11 cellular contexts compared by ENCODE assay signal in genomic region chr11:133967599-133968238, GRCh38. TPM values are rescaled to one million over a fixed set of nuclear protein-coding genes. Genes with fewer than 3 reads are reported as not detected.
DNase-seq lines count a peak whose midpoint lies in the region; ATAC-seq, FAIRE-seq and TF ChIP-seq lines count a peak whose summit lies in the region.
"Had no signal": no experiment of that assay in that cellular context is flagged by ENCODE, and none has a peak within 500 bp of the region (broad histone marks: within the 10 kb centered on the region; RNA-seq: fewer than 3 reads in every experiment).

No MANE protein-coding gene starts in this region.

- H3K9me3 ChIP-seq in A673 (ENCODE audit: low read depth, low read length, poor library complexity, severe bottlenecking) = no peaks in the 10 kb centered on the region
- no peaks in the 10 kb centered on the region for H3K9me3 ChIP-seq in naive thymus-derived CD4-positive, alpha-beta T cell (ENCODE audit: control insufficient read depth in 2 of 3, low read length in 3 of 3)
- no peaks in the 10 kb centered on the region for H3K9me3 ChIP-seq in BE2C

- H3K36me3 ChIP-seq in A673 (ENCODE audit: insufficient read depth, low read length, poor library complexity, severe bottlenecking) (no peaks in the 10 kb centered on the region), BE2C (no peaks in the 10 kb centered on the region)
- no peaks in the 10 kb centered on the region for H3K36me3 ChIP-seq in naive thymus-derived CD4-positive, alpha-beta T cell (ENCODE audit: control insufficient read depth in 2 of 3, insufficient read depth in 3 of 3, low read length in 3 of 3)

- H3K27me3 Mint-ChIP-seq in activated T-helper 17 cell treated with anti-CD3 and anti-CD28 coated beads, Interleukin-2, amount 50 U/mL, for 72 hours = peaks cover 17% of the 10 kb centered on the region
- H3K27me3 Mint-ChIP-seq in naive thymus-derived CD4-positive, alpha-beta T cell = peaks cover 0 to 47% (median 5%) of the 10 kb centered on the region in 5 donors

- H3K4me1 Mint-ChIP-seq in activated T-helper 17 cell treated with anti-CD3 and anti-CD28 coated beads, Interleukin-2, amount 50 U/mL, for 72 hours = peaks cover 7% of the 10 kb centered on the region
- peaks cover 5 to 18% (median 13%) of the 10 kb centered on the region in 7 donors for H3K4me1 Mint-ChIP-seq in naive thymus-derived CD4-positive, alpha-beta T cell

- CTCF ChIA-PET in A673 (lab: Charles Lee) = no interaction called here
- CTCF ChIA-PET in naive thymus-derived CD4-positive, alpha-beta T cell (lab: Charles Lee) = interaction anchor here (1.0 to 1.4 kb wide), 3 partner anchors 19 to 69 kb away, joined by 4 read pairs; no protein-coding TSS in a partner anchor

- H3K27ac ChIP-seq in A673 (ENCODE audit: low read depth, low read length, poor library complexity, severe bottlenecking) = no peak overlapping the region
- peak overlapping the region; percentile 36 for H3K27ac ChIP-seq in naive thymus-derived CD4-positive, alpha-beta T cell (ENCODE audit: low read depth, low read length)
- H3K27ac ChIP-seq: C4-2B, HL-60 had no signal

- peak; percentile 4 for ATAC-seq in activated T-helper 17 cell treated with anti-CD3 and anti-CD28 coated beads, Interleukin-2, amount 50 U/mL, for 72 hours (replicated peaks)
- peak; percentile 7 for ATAC-seq in naive thymus-derived CD4-positive, alpha-beta T cell
- ATAC-seq in HG02840 (IDR thresholded peaks at IDR 0.05; ENCODE audit: low FRiP score, unreplicated experiment) = no peak
- no peak for ATAC-seq in HG03139 (IDR thresholded peaks at IDR 0.05; ENCODE audit: unreplicated experiment)

- H3K4me1 ChIP-seq in A673 (ENCODE audit: insufficient read depth, low read length, poor library complexity, severe bottlenecking) (no peaks in the 10 kb centered on the region), BE2C (peaks cover 7% of the 10 kb centered on the region)
- H3K4me1 ChIP-seq in naive thymus-derived CD4-positive, alpha-beta T cell (ENCODE audit: control insufficient read depth in 2 of 2, insufficient read depth in 2 of 2, low read length in 2 of 2) = no peaks in the 10 kb centered on the region

- H3K4me3 ChIP-seq in A673 (ENCODE audit: low read depth, low read length, poor library complexity, severe bottlenecking) = peak overlapping the region; percentile 25
- peak overlapping the region; percentile 59 for H3K4me3 ChIP-seq in naive thymus-derived CD4-positive, alpha-beta T cell (ENCODE audit: low read length)
- H3K4me3 ChIP-seq in BE2C (ENCODE audit: low read depth, low read length) = no peak overlapping the region

- H3K4me3 Mint-ChIP-seq in activated T-helper 17 cell treated with anti-CD3 and anti-CD28 coated beads, Interleukin-2, amount 50 U/mL, for 72 hours = peak overlapping the region; percentile 80
- peak overlapping the region; percentile 81 to 93 (median 88) for H3K4me3 Mint-ChIP-seq in naive thymus-derived CD4-positive, alpha-beta T cell

- POLR2A ChIA-PET in A673 (lab: Charles Lee; ENCODE audit: low non-redundant PET) = no interaction called here
- POLR2A ChIA-PET in naive thymus-derived CD4-positive, alpha-beta T cell (lab: Charles Lee) = interaction anchor here (1.0 kb wide), 1 partner anchor 70 kb away, joined by 3 read pairs; no protein-coding TSS in a partner anchor

- intact Hi-C loops in A673 (cut with micrococcal nuclease; ENCODE audit: unreplicated experiment) = loop anchor here (1.0 kb wide), 1 partner anchor 172 kb away; no protein-coding TSS in a partner anchor
- intact Hi-C loops in naive thymus-derived CD4-positive, alpha-beta T cell (cut with micrococcal nuclease) = loop anchor here (1.0 to 5.0 kb wide), 10 partner anchors 10 to 172 kb away; no protein-coding TSS in a partner anchor

- H3K27me3 ChIP-seq in A673 (replicated peaks; ENCODE audit: insufficient read depth, low read depth, low read length, poor library complexity) = no peaks in the 10 kb centered on the region
- no peaks in the 10 kb centered on the region for H3K27me3 ChIP-seq in naive thymus-derived CD4-positive, alpha-beta T cell (ENCODE audit: control insufficient read depth in 2 of 2, insufficient read depth in 2 of 2, low read length in 2 of 2)
- H3K27me3 ChIP-seq in BE2C = no peaks in the 10 kb centered on the region

- H3K9me3 Mint-ChIP-seq in activated T-helper 17 cell treated with anti-CD3 and anti-CD28 coated beads, Interleukin-2, amount 50 U/mL, for 72 hours = no peaks in the 10 kb centered on the region
- peaks cover 0 to 4% (median 0%) of the 10 kb centered on the region in 11 donors for H3K9me3 Mint-ChIP-seq in naive thymus-derived CD4-positive, alpha-beta T cell

- H3K36me3 Mint-ChIP-seq in activated T-helper 17 cell treated with anti-CD3 and anti-CD28 coated beads, Interleukin-2, amount 50 U/mL, for 72 hours (ENCODE audit: low read depth) = no peaks in the 10 kb centered on the region
- peaks cover 0 to 1% (median 0%) of the 10 kb centered on the region in 5 donors for H3K36me3 Mint-ChIP-seq in naive thymus-derived CD4-positive, alpha-beta T cell

- peak overlapping the region; percentile 60 for H3K27ac Mint-ChIP-seq in activated T-helper 17 cell treated with anti-CD3 and anti-CD28 coated beads, Interleukin-2, amount 50 U/mL, for 72 hours
- H3K27ac Mint-ChIP-seq in naive thymus-derived CD4-positive, alpha-beta T cell = peak overlapping the region in 8 of 9 donors; percentile 20 to 93 (median 78)

- no peak for TF ChIP-seq POLR2A in GM12892 (IDR thresholded peaks at IDR 0.05; ENCODE audit: low read depth, low read length)

- DNase-seq in A673 (ENCODE audit: low spot score) = no peak
- DNase-seq in GM12892 (ENCODE audit: insufficient read length) = no peak
- DNase-seq in naive thymus-derived CD4-positive, alpha-beta T cell = no peak
- no peak for DNase-seq in BE2C
- no peak for DNase-seq in GM19239 (ENCODE audit: insufficient read length, low spot score)
- DNase-seq: NCI-H2107 had no signal

- BruUV-seq in A673 (replicated peaks; lab: Mats Ljungman, UMichigan) = no TSS peak

- TF ChIP-seq CTCF in A673 (conservative IDR thresholded peaks at IDR 0.05; ENCODE audit: low read depth, low read length) (no peak), BE2C (IDR thresholded peaks at IDR 0.05; ENCODE audit: low read depth, low read length) (no peak)

- peak; percentile 65 for FAIRE-seq in GM12892 (lab: Jason Lieb, UNC)
- no peak for FAIRE-seq in GM19239 (lab: Jason Lieb, UNC)

RNA-seq across cellular contexts. Expression of gene IGSF9B, which starts 11.0 kb away (rescaled TPM):
- total RNA-seq in A673 (2021) = 10.1 and 14.2 TPM in 2 replicates
- 3.8 TPM for polyA plus RNA-seq in GM12892 (2012; ENCODE audit: missing spikeins)
- 100 to 1,000 TPM in 1 of 2 donors, 10 to 100 TPM in 1; 25.4 to 279 TPM for total RNA-seq in activated T-helper 17 cell treated with anti-CD3 and anti-CD28 coated beads, Interleukin-2, amount 50 U/mL, for 72 hours
- total RNA-seq in naive thymus-derived CD4-positive, alpha-beta T cell = 100 to 1,000 TPM in 1 of 5 experiments, 10 to 100 TPM in 4; 17.6 to 155 (median 24.1) TPM
- 1 to 10 TPM; 1.2 to 2.3 TPM for polyA plus RNA-seq in naive thymus-derived CD4-positive, alpha-beta T cell
- 112 TPM for polyA plus RNA-seq in BE2C (2012; ENCODE audit: insufficient read depth, insufficient read length, low read depth)

Comparison
In these comparisons a context has a peak if more than half of its experiments do, and no peak if none do; other contexts are left out.
1. ATAC-seq: peak in activated T-helper 17 cell treated with anti-CD3 and anti-CD28 coated beads, Interleukin-2, amount 50 U/mL, for 72 hours (single experiment) and naive thymus-derived CD4-positive, alpha-beta T cell (single experiment); none in HG02840 (single experiment) and HG03139 (single experiment).